Comparison of ENCODE assay signal across 10 cellular contexts in the genomic region with DNA sequence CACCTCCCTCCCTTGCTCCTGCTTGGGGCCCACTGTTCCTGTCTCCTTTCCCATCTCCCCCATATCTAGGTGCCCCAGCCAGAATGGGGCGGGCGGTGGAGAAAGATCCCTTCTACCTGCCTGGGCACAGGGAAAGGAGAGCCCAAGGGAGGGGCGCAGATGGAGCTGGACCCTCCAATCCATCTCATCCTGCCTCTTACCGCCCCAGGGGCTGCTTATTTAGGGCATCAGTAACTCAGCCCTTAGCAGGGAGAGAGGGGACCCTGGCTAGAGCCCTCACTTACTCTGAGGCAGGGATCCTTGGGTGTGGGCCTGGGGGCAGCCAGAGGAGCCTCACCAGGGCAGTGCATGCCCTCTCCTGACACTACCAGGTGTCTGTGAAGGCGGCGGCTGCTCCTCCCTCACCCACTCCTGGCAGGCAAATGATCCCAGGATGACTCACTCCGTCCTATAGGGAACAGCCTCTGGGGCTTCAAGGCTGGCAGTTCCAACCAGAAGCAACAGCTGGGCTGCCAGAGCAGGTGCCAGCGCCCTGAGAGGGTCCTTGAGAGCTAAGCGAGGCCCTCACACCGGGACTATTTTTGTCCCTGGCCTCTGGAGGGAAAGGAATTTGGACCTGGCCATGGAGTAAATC. TPM values are rescaled to one million over a fixed set of nuclear protein-coding genes. Genes with fewer than 3 reads are reported as not detected.
A peak's percentile ranks its signal among the peaks of the same experiment; 100 is the strongest.
DNase-seq lines count a peak whose midpoint lies in the region; ATAC-seq and TF ChIP-seq lines count a peak whose summit lies in the region.
"Had no signal": no experiment of that assay in that cellular context is flagged by ENCODE, and none has a peak within 500 bp of the region (broad histone marks: within the 10 kb centered on the region; RNA-seq: fewer than 3 reads in every experiment).

No MANE protein-coding gene starts in this region.

- intact Hi-C loops in left colon (cut with DNase I, micrococcal nuclease) = no loop called here

- no peak overlapping the region for H3K27ac Mint-ChIP-seq in GM23338
- H3K27ac Mint-ChIP-seq: activated T-helper 2 cell treated with anti-CD3 and anti-CD28 coated beads, Interferon-gamma antibody, Interleukin-2, Interleukin-4, amounts not matched to agents 10 μg/mL and 5 μg/mL and 100 μg/mL, durations not matched to agents 14 hours and 24 hours and 36 hours had no signal

- no peaks in the 10 kb centered on the region for H3K9me2 ChIP-seq in GM23338 (ENCODE audit: insufficient read depth)

- H3K36me3 ChIP-seq in GM23338 (ENCODE audit: insufficient read depth) = no peaks in the 10 kb centered on the region

- H3K4me2 ChIP-seq in GM23338 = no peak overlapping the region

- peaks cover 10% of the 10 kb centered on the region; the same call in 1 of the 2 replicates for H3K4me1 ChIP-seq in GM23338 (ENCODE audit: insufficient read depth)

- peaks cover 21% of the 10 kb centered on the region for H3K27me3 Mint-ChIP-seq in GM23338 (ENCODE audit: insufficient read depth, low read depth, poor library complexity)

- H3K79me2 ChIP-seq in GM23338 (replicated peaks; ENCODE audit: insufficient read depth) = peaks cover 28% of the 10 kb centered on the region

- peaks cover 24% of the 10 kb centered on the region for H3K4me1 Mint-ChIP-seq in GM23338

- DNase-seq in AG08395 (ENCODE audit: low spot score) (peak; percentile 42), NCI-H128 (lab: John Stamatoyannopoulos, UW; ENCODE audit: unreplicated experiment) (peak; percentile 45), amniotic epithelial cell (ENCODE audit: low read depth) (peak; percentile 71), left colon (peak; percentile 76 to 88), activated gamma-delta T cell treated with Interleukin-2 at 50 U/mL for 16 hours (no peak), NCI-H82 (lab: John Stamatoyannopoulos, UW) (no peak), GM23338 (ENCODE audit: low spot score) (no peak)
- DNase-seq: DND-41 had no signal

- H3K27ac ChIP-seq in GM23338 (ENCODE audit: low read depth) = no peak overlapping the region

- H4K20me1 ChIP-seq in GM23338 (replicated peaks; ENCODE audit: insufficient read depth) = peaks cover 22% of the 10 kb centered on the region

- H2AFZ ChIP-seq in GM23338 = no peak overlapping the region

- H3K4me3 Mint-ChIP-seq in GM23338 = no peak overlapping the region

- H3F3A ChIP-seq in GM23338 (replicated peaks; ENCODE audit: low read depth) = 0 out of 2 replicates have a peak, but pooled peaks cover 7% of the 10 kb centered on the region

- TF ChIP-seq CTCF in GM23338 (conservative IDR thresholded peaks at IDR 0.05; ENCODE audit: low read depth in 2 of 2) = no peak

- H3K4me3 ChIP-seq in GM23338 = no peak overlapping the region

- peaks cover 11% of the 10 kb centered on the region; the same call in 2 of the 3 replicates for H3K36me3 Mint-ChIP-seq in GM23338 (ENCODE audit: low read depth)

- no peaks in the 10 kb centered on the region for H3K9me3 Mint-ChIP-seq in GM23338
- H3K9me3 Mint-ChIP-seq: activated T-helper 2 cell treated with anti-CD3 and anti-CD28 coated beads, Interferon-gamma antibody, Interleukin-2, Interleukin-4, amounts not matched to agents 10 μg/mL and 5 μg/mL and 100 μg/mL, durations not matched to agents 14 hours and 24 hours and 36 hours had no signal

- peak; percentile 86 for ATAC-seq in left colon
- no peak for ATAC-seq in GM18502 (IDR thresholded peaks at IDR 0.05; ENCODE audit: poor library complexity, unreplicated experiment)
- no peak for ATAC-seq in GM23338

- no peaks in the 10 kb centered on the region for H3K27me3 ChIP-seq in GM23338 (ENCODE audit: insufficient read depth)

TF ChIP-seq in GM23338, 12 proteins besides CTCF, POLR2A, EP300 and RAD21 (continues in another document):
- TF ChIP-seq, protein P1, sequence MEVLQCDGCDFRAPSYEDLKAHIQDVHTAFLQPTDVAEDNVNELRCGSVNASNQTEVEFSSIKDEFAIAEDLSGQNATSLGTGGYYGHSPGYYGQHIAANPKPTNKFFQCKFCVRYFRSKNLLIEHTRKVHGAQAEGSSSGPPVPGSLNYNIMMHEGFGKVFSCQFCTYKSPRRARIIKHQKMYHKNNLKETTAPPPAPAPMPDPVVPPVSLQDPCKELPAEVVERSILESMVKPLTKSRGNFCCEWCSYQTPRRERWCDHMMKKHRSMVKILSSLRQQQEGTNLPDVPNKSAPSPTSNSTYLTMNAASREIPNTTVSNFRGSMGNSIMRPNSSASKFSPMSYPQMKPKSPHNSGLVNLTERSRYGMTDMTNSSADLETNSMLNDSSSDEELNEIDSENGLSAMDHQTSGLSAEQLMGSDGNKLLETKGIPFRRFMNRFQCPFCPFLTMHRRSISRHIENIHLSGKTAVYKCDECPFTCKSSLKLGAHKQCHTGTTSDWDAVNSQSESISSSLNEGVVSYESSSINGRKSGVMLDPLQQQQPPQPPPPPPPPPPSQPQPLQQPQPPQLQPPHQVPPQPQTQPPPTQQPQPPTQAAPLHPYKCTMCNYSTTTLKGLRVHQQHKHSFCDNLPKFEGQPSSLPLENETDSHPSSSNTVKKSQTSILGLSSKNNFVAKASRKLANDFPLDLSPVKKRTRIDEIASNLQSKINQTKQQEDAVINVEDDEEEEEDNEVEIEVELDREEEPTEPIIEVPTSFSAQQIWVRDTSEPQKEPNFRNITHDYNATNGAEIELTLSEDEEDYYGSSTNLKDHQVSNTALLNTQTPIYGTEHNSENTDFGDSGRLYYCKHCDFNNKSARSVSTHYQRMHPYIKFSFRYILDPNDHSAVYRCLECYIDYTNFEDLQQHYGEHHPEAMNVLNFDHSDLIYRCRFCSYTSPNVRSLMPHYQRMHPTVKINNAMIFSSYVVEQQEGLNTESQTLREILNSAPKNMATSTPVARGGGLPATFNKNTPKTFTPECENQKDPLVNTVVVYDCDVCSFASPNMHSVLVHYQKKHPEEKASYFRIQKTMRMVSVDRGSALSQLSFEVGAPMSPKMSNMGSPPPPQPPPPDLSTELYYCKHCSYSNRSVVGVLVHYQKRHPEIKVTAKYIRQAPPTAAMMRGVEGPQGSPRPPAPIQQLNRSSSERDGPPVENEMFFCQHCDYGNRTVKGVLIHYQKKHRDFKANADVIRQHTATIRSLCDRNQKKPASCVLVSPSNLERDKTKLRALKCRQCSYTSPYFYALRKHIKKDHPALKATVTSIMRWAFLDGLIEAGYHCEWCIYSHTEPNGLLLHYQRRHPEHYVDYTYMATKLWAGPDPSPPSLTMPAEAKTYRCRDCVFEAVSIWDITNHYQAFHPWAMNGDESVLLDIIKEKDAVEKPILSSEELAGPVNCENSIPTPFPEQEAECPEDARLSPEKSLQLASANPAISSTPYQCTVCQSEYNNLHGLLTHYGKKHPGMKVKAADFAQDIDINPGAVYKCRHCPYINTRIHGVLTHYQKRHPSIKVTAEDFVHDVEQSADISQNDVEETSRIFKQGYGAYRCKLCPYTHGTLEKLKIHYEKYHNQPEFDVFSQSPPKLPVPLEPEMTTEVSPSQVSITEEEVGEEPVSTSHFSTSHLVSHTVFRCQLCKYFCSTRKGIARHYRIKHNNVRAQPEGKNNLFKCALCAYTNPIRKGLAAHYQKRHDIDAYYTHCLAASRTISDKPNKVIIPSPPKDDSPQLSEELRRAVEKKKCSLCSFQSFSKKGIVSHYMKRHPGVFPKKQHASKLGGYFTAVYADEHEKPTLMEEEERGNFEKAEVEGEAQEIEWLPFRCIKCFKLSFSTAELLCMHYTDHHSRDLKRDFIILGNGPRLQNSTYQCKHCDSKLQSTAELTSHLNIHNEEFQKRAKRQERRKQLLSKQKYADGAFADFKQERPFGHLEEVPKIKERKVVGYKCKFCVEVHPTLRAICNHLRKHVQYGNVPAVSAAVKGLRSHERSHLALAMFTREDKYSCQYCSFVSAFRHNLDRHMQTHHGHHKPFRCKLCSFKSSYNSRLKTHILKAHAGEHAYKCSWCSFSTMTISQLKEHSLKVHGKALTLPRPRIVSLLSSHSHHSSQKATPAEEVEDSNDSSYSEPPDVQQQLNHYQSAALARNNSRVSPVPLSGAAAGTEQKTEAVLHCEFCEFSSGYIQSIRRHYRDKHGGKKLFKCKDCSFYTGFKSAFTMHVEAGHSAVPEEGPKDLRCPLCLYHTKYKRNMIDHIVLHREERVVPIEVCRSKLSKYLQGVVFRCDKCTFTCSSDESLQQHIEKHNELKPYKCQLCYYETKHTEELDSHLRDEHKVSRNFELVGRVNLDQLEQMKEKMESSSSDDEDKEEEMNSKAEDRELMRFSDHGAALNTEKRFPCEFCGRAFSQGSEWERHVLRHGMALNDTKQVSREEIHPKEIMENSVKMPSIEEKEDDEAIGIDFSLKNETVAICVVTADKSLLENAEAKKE (CRISPR knock-in tag; IDR thresholded peaks at IDR 0.05) = no peak
- TF ChIP-seq JUNB (IDR thresholded peaks at IDR 0.05; ENCODE audit: unreplicated experiment) (no peak), NANOG (IDR thresholded peaks at IDR 0.05; ENCODE audit: borderline replicate concordance) (no peak), CREB1 (CRISPR knock-in tag; IDR thresholded peaks at IDR 0.05; ENCODE audit: low read depth) (no peak), POLR2AphosphoS5 (IDR thresholded peaks at IDR 0.05; ENCODE audit: low read depth) (no peak)
- TF ChIP-seq, protein P2, sequence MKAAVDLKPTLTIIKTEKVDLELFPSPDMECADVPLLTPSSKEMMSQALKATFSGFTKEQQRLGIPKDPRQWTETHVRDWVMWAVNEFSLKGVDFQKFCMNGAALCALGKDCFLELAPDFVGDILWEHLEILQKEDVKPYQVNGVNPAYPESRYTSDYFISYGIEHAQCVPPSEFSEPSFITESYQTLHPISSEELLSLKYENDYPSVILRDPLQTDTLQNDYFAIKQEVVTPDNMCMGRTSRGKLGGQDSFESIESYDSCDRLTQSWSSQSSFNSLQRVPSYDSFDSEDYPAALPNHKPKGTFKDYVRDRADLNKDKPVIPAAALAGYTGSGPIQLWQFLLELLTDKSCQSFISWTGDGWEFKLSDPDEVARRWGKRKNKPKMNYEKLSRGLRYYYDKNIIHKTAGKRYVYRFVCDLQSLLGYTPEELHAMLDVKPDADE (IDR thresholded peaks at IDR 0.05) = no peak

RNA-seq across cellular contexts. Expression of a gene that starts 16.3 kb away (rescaled TPM):
- total RNA-seq in left colon = 100 to 1,000 TPM; 139 to 145 TPM
- 121 and 140 TPM in 2 replicates for total RNA-seq in GM23338 (2014; rRNA removed; shearing (Covaris generic))
- polyA plus RNA-seq in GM23338 (2016; fragmentation: Nextera tagmentation; extraction: Ambion mirVana) = 37.9 and 38.3 TPM in 2 replicates

RNA-seq across cellular contexts. Expression of a gene that starts 49.0 kb away (rescaled TPM):
- total RNA-seq in left colon = 1 to 10 TPM in 1 of 2 donors, not detected in 1; 2.4 TPM
- not detected in 2 replicates for total RNA-seq in GM23338 (2014; rRNA removed; shearing (Covaris generic))
- polyA plus RNA-seq in GM23338 (2016; fragmentation: Nextera tagmentation; extraction: Ambion mirVana) = not detected in 2 replicates
- total RNA-seq: activated T-helper 2 cell treated with anti-CD3 and anti-CD28 coated beads, Interferon-gamma antibody, Interleukin-2, Interleukin-4, amounts not matched to agents 10 μg/mL and 5 μg/mL and 100 μg/mL, durations not matched to agents 14 hours and 24 hours and 36 hours had no signal

Comparison
In these comparisons a context has a peak if more than half of its experiments do, and no peak if none do; other contexts are left out.
1. DNase-seq: peak in AG08395 (single experiment), NCI-H128 (single experiment), amniotic epithelial cell (single experiment) and left colon (2 of 2); none in activated gamma-delta T cell treated with Interleukin-2 at 50 U/mL for 16 hours (single experiment), NCI-H82 (single experiment) and GM23338 (single experiment).